In the genomic region with DNA sequence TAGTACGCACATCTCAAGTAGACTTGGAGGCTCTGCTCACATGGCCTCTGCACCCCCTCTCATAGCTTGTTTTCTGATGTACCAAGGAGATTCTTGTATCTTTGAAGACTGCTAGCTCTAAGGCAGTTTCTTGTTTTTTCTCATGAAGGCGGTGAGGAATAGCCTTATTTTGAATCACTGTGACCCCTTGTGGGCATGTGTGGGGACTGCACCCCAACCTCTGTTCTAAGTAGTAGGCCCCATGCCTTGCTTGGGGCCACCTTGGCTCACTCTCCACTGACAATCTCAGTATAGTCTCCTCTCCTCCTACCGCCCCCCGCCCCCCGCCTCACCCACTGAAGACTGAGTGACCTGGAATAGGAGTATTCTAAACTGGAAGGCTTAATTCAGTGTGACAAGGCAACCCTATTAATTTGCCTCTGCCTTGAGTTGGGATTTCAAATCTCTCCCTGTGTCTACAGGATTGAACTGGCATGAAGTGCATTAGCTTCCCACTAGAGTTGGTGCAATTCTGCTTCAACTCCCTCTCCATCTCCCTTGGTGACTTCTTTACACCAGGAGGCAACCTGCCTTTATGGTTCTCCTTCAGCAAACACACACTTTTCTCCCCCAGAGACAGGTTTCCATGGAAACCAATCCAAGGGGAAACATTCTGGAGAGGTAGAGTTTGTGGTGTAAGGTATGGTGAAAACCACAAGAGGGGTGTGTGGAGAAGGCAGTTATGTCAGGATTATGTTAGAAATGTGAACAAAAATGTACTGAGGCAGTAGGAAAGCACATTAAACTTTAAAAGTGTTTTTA, we compare ENCODE assay signal across 8 cellular contexts.
DNase-seq lines count a peak whose midpoint lies in the region; ATAC-seq and TF ChIP-seq lines count a peak whose summit lies in the region.

No MANE protein-coding gene starts in this region.

- DNase-seq in RWPE2 (ENCODE audit: low spot score) (no peak), glutamatergic neuron (peak; percentile 65), progenitor cell of endocrine pancreas (ENCODE audit: low spot score, unreplicated experiment) (peak; percentile 34), aorta (peak; percentile 49 to 78), DMS79 treated with DMSO at 0.1 percent for 48 hours (lab: John Stamatoyannopoulos, UW) (no peak)
- DNase-seq in activated gamma-delta T cell treated with anti-CD3 and anti-CD28 coated beads, Interleukin-2, amount 50 U/mL, for 16 hours (ENCODE audit: low read depth), result peak; percentile 30

- H3K27me3 ChIP-seq in RWPE2 (ENCODE audit: insufficient read depth, poor library complexity, severe bottlenecking), result no peaks in the 10 kb centered on the region
- H3K27me3 ChIP-seq in aorta (ENCODE audit: control insufficient read depth in 1 of 2, insufficient read depth in 2 of 2, low read length in 1 of 2), result no peaks in the 10 kb centered on the region

- peak; percentile 72 for TF ChIP-seq CTCF in GM12875 (IDR thresholded peaks at IDR 0.05; ENCODE audit: borderline replicate concordance, insufficient read depth, low read depth, low read length)
- peak; percentile 80 for TF ChIP-seq CTCF in RWPE2 (IDR thresholded peaks at IDR 0.05; ENCODE audit: poor library complexity, severe bottlenecking)
- TF ChIP-seq CTCF in glutamatergic neuron (IDR thresholded peaks at IDR 0.05; ENCODE audit: partially characterized antibody, unreplicated experiment), result peak; percentile 84
- peak; percentile 72 for TF ChIP-seq CTCF in progenitor cell of endocrine pancreas (IDR thresholded peaks at IDR 0.05; ENCODE audit: unreplicated experiment)

- H3K9me3 Mint-ChIP-seq in glutamatergic neuron (ENCODE audit: unreplicated experiment) (peaks cover 7% of the 10 kb centered on the region), progenitor cell of endocrine pancreas (ENCODE audit: low read depth) (peaks cover 29% of the 10 kb centered on the region)

- no peaks in the 10 kb centered on the region for H3K27me3 Mint-ChIP-seq in glutamatergic neuron (ENCODE audit: unreplicated experiment)
- H3K27me3 Mint-ChIP-seq in progenitor cell of endocrine pancreas, result no peaks in the 10 kb centered on the region

- H3K4me3 ChIP-seq in GM12875 (ENCODE audit: low read depth, low read length), result no peak overlapping the region
- H3K4me3 ChIP-seq in RWPE2 (ENCODE audit: severe bottlenecking), result no peak overlapping the region
- H3K4me3 ChIP-seq in aorta (ENCODE audit: low read length in 2 of 2), result no peak overlapping the region

- intact Hi-C loops in aorta (cut with DNase I), result no loop called here

- 67 to 69% methylated on average over 5 of the region's 5 CpGs for WGBS in aorta, 2 donors

- peaks cover 17% of the 10 kb centered on the region for H3K4me1 Mint-ChIP-seq in glutamatergic neuron (ENCODE audit: low read depth, unreplicated experiment)
- H3K4me1 Mint-ChIP-seq in progenitor cell of endocrine pancreas (ENCODE audit: low read depth), result no peaks in the 10 kb centered on the region

- H3K27ac Mint-ChIP-seq in glutamatergic neuron (ENCODE audit: unreplicated experiment) (no peak overlapping the region), progenitor cell of endocrine pancreas (no peak overlapping the region)

- no peak overlapping the region for H3K4me3 Mint-ChIP-seq in glutamatergic neuron (ENCODE audit: unreplicated experiment)
- no peak overlapping the region for H3K4me3 Mint-ChIP-seq in progenitor cell of endocrine pancreas (ENCODE audit: low read depth)

- H3K27ac ChIP-seq in RWPE2 (ENCODE audit: poor library complexity, severe bottlenecking) (no peak overlapping the region), aorta (ENCODE audit: low read depth in 1 of 2, low read length in 2 of 2) (no peak overlapping the region)

- no peaks in the 10 kb centered on the region for H3K36me3 ChIP-seq in RWPE2 (ENCODE audit: low read depth)
- H3K36me3 ChIP-seq in aorta (ENCODE audit: control insufficient read depth in 1 of 2, insufficient read depth in 2 of 2, low read length in 1 of 2), result no peaks in the 10 kb centered on the region

- H3K9me3 ChIP-seq in RWPE2 (ENCODE audit: severe bottlenecking), result peaks cover 2% of the 10 kb centered on the region
- H3K9me3 ChIP-seq in aorta (ENCODE audit: control insufficient read depth, low read length), result no peaks in the 10 kb centered on the region

- H3K36me3 Mint-ChIP-seq in glutamatergic neuron (ENCODE audit: unreplicated experiment), result peaks cover 26% of the 10 kb centered on the region
- H3K36me3 Mint-ChIP-seq in progenitor cell of endocrine pancreas (ENCODE audit: insufficient read depth), result peaks cover 7% of the 10 kb centered on the region

- ATAC-seq in HG03442 (IDR thresholded peaks at IDR 0.05; ENCODE audit: unreplicated experiment), result peak; percentile 70
- ATAC-seq in RWPE2 (ENCODE audit: low read depth), result peak; percentile 74
- ATAC-seq in aorta (ENCODE audit: low FRiP score), result peak; percentile 59

- H3K4me1 ChIP-seq in RWPE2 (ENCODE audit: insufficient read depth, poor library complexity, severe bottlenecking) (no peaks in the 10 kb centered on the region), aorta (ENCODE audit: control insufficient read depth in 1 of 2, insufficient read depth in 2 of 2, low read length in 2 of 2) (no peaks in the 10 kb centered on the region)

Comparison
In these comparisons a context has a peak if more than half of its experiments do, and no peak if none do; other contexts are left out.
1. DNase-seq: peak in activated gamma-delta T cell treated with anti-CD3 and anti-CD28 coated beads, Interleukin-2, amount 50 U/mL, for 16 hours (single experiment), glutamatergic neuron (single experiment), progenitor cell of endocrine pancreas (single experiment) and aorta (2 of 2); none in RWPE2 (single experiment) and DMS79 treated with DMSO at 0.1 percent for 48 hours (single experiment).
2. Peak in every context shown above with its lines, with median percentiles within 50 percentile points of each other: CTCF ChIP-seq and ATAC-seq.